25 cellular contexts compared by ENCODE assay signal in genomic region chr1:56873213-56873612, GRCh38. TPM values are rescaled to one million over a fixed set of nuclear protein-coding genes. Genes with fewer than 3 reads are reported as not detected.
DNase-seq lines count a peak whose midpoint lies in the region; ATAC-seq, FAIRE-seq and TF ChIP-seq lines count a peak whose summit lies in the region.
"Had no signal": no experiment of that assay in that cellular context is flagged by ENCODE, and none has a peak within 500 bp of the region (broad histone marks: within the 10 kb centered on the region; RNA-seq: fewer than 3 reads in every experiment).

No MANE protein-coding gene starts in this region.

- TF ChIP-seq RAD21 in IMR-90 (IDR thresholded peaks at IDR 0.05; ENCODE audit: low read length) (no peak), K562 (CRISPR knock-in tag; conservative IDR thresholded peaks at IDR 0.05 in 1 of 2, IDR thresholded peaks at IDR 0.05 in 1 of 2) (no peak)

- peak overlapping the region; percentile 27; the same call in 1 of the 2 replicates for H2AK5ac ChIP-seq in IMR-90 (ENCODE audit: low read depth, low read length)

- peak overlapping the region; percentile 16; the same call in 1 of the 2 replicates for H3K18ac ChIP-seq in IMR-90 (ENCODE audit: low read depth, low read length)

- H3K4me1 ChIP-seq in IMR-90 (ENCODE audit: control insufficient read depth, insufficient read depth, low read length), result peaks cover 6% of the 10 kb centered on the region; the same call in 1 of the 2 replicates
- H3K4me1 ChIP-seq in K562 (replicated peaks in 1 of 2; ENCODE audit: control insufficient read depth in 2 of 2, insufficient read depth in 2 of 2, low read length in 2 of 2), result peaks cover 0 to 10% of the 10 kb centered on the region in 2 experiments; a peak in 1 of 5 replicates
- H3K4me1 ChIP-seq in breast epithelium, result no peaks in the 10 kb centered on the region
- H3K4me1 ChIP-seq: BE2C, HAP-1 had no signal

- H4K20me1 ChIP-seq in IMR-90 (ENCODE audit: insufficient read depth, low read length) (no peaks in the 10 kb centered on the region), K562 (replicated peaks; ENCODE audit: control insufficient read depth, insufficient read depth, low read length) (no peaks in the 10 kb centered on the region)
- H4K20me1 ChIP-seq: BLaER1 treated with 17β-estradiol and CSF1 and Interleukin-3, amounts not matched to agents 10 nM and 100 nM had no signal

- POLR2A ChIA-PET in IMR-90 (lab: Charles Lee; ENCODE audit: unreplicated experiment) (no interaction called here), K562 (lab: Yijun Ruan, JAX) (no interaction called here)

- no peak overlapping the region for H3K9ac ChIP-seq in IMR-90 (ENCODE audit: low read depth, low read length)
- no peak overlapping the region for H3K9ac ChIP-seq in K562 (ENCODE audit: insufficient read depth in 1 of 2, low read depth in 2 of 2, low read length in 2 of 2)
- H3K9ac ChIP-seq: BLaER1 treated with 17β-estradiol and CSF1 and Interleukin-3, amounts not matched to agents 10 nM and 100 nM had no signal

- no peaks in the 10 kb centered on the region for H3K79me1 ChIP-seq in IMR-90 (ENCODE audit: low read depth in 1 of 2, low read length in 2 of 2)

- no peak overlapping the region for H3K4me3 ChIP-seq in IMR-90 (ENCODE audit: insufficient read depth, low read depth, low read length)
- H3K4me3 ChIP-seq in K562, result no peak overlapping the region
- no peak overlapping the region for H3K4me3 ChIP-seq in breast epithelium
- H3K4me3 ChIP-seq: BLaER1 treated with 17β-estradiol and CSF1 and Interleukin-3, amounts not matched to agents 10 nM and 100 nM; HAP-1 had no signal

- intact Hi-C loops in IMR-90 (cut with micrococcal nuclease), result no loop called here
- intact Hi-C loops in K562 (cut with micrococcal nuclease), result no loop called here
- intact Hi-C loops in breast epithelium (cut with DNase I; ENCODE audit: low total_unique reads), result no loop called here

- no peaks in the 10 kb centered on the region for H3K36me3 Mint-ChIP-seq in T-helper 17 cell (ENCODE audit: low read depth)
- H3K36me3 Mint-ChIP-seq: CD14-positive monocyte; CD8-positive, alpha-beta memory T cell had no signal

- peak overlapping the region; percentile 4 for H2BK5ac ChIP-seq in IMR-90 (ENCODE audit: low read depth, low read length, poor library complexity, severe bottlenecking)

- H3K27me3 ChIP-seq in IMR-90 (ENCODE audit: control insufficient read depth, insufficient read depth, low read length) (no peaks in the 10 kb centered on the region), K562 (ENCODE audit: control insufficient read depth in 2 of 2, insufficient read depth in 2 of 2, low read length in 2 of 2) (no peaks in the 10 kb centered on the region), breast epithelium (no peaks in the 10 kb centered on the region)
- H3K27me3 ChIP-seq: BE2C; BLaER1 treated with 17β-estradiol and CSF1 and Interleukin-3, amounts not matched to agents 10 nM and 100 nM had no signal

- peak overlapping the region; percentile 87 for H2BK20ac ChIP-seq in IMR-90 (ENCODE audit: low read depth, low read length)

- no peak for TF ChIP-seq EP300 in K562 (IDR thresholded peaks at IDR 0.05; ENCODE audit: low read length)

- no peak overlapping the region for H3K23ac ChIP-seq in IMR-90 (ENCODE audit: low read depth, low read length)

- DNase-seq in GM12891 (ENCODE audit: insufficient read length, low spot score) (no peak), IMR-90 (no peak), K562 (ENCODE audit: extremely low read depth in 1 of 4, low spot score in 3 of 4) (no peak), kidney tubule cell (ENCODE audit: low spot score) (peak; percentile 45), breast epithelium (ENCODE audit: low spot score in 2 of 2) (no peak), T-helper 9 cell (no peak), T-helper 17 cell (no peak)
- DNase-seq in activated naive CD4-positive, alpha-beta T cell (lab: John Stamatoyannopoulos, UW), result no peak
- DNase-seq: BE2C; CD4-positive, alpha-beta T cell; CD8-positive, alpha-beta memory T cell; DMS53; DMS79 treated with DMSO at 0.1 percent for 48 hours; GF-D8; GOT3 had no signal

- H4K5ac ChIP-seq in IMR-90 (ENCODE audit: low read depth, low read length), result no peak overlapping the region

- peak overlapping the region; percentile 50; the same call in 1 of the 2 replicates for H3K14ac ChIP-seq in IMR-90 (replicated peaks; ENCODE audit: low read depth, low read length)

- H3K27ac ChIP-seq in IMR-90 (ENCODE audit: insufficient read depth, low read length) (no peak overlapping the region), K562 (ENCODE audit: extremely low read depth, low read depth, low read length) (no peak overlapping the region), breast epithelium (no peak overlapping the region)
- H3K27ac ChIP-seq: 22Rv1; BLaER1 treated with 17β-estradiol and CSF1 and Interleukin-3, amounts not matched to agents 10 nM and 100 nM had no signal

- no peak overlapping the region for H2AK9ac ChIP-seq in IMR-90 (replicated peaks; ENCODE audit: low read depth, low read length, poor library complexity)

- peak overlapping the region; percentile 30; the same call in 1 of the 2 replicates for H3K4ac ChIP-seq in IMR-90 (ENCODE audit: low read depth, low read length)

- no peak overlapping the region for H3K4me3 Mint-ChIP-seq in T-helper 17 cell
- H3K4me3 Mint-ChIP-seq: CD14-positive monocyte; CD4-positive, alpha-beta T cell; CD8-positive, alpha-beta memory T cell had no signal

- in situ Hi-C loops in IMR-90 (cut with MboI; ENCODE audit: low sequenced_read_pairs) (no loop called here), K562 (cut with MboI) (no loop called here)

- ATAC-seq in IMR-90 (ENCODE audit: low read depth) (no peak), K562 (no peak), T-helper 17 cell (no peak)

- peaks cover 4% of the 10 kb centered on the region; the same call in 1 of the 2 replicates for H3K9me1 ChIP-seq in IMR-90 (ENCODE audit: insufficient read depth, low read length)
- no peaks in the 10 kb centered on the region for H3K9me1 ChIP-seq in K562 (ENCODE audit: control insufficient read depth, insufficient read depth, low read length)

- TF ChIP-seq POLR2A in GM12891 (IDR thresholded peaks at IDR 0.05; ENCODE audit: low read depth, low read length) (no peak), IMR-90 (IDR thresholded peaks at IDR 0.05; ENCODE audit: low read depth, low read length) (no peak), K562 (conservative IDR thresholded peaks at IDR 0.05) (no peak), breast epithelium (IDR thresholded peaks at IDR 0.05) (no peak)

- CTCF ChIA-PET in IMR-90 (lab: Yijun Ruan, JAX), result no interaction called here
- CTCF ChIA-PET in K562 (lab: Yijun Ruan, JAX; ENCODE audit: low intra/inter-chr PET ratio), result no interaction called here

- FAIRE-seq in GM12891 (lab: Jason Lieb, UNC) (no peak), K562 (lab: Jason Lieb, UNC) (no peak)
- FAIRE-seq: A204.1, GM18507, H54 had no signal

- BruUV-seq in IMR-90 (replicated peaks; lab: Mats Ljungman, UMichigan) (no TSS peak), K562 (replicated peaks; lab: Mats Ljungman, UMichigan) (no TSS peak)

- H3K56ac ChIP-seq in IMR-90 (ENCODE audit: extremely low read depth, insufficient read depth, low read length), result no peak overlapping the region; the same call in 1 of the 2 replicates

- H3K36me3 ChIP-seq in IMR-90 (ENCODE audit: control insufficient read depth, insufficient read depth, low read length) (no peaks in the 10 kb centered on the region), K562 (ENCODE audit: control insufficient read depth, insufficient read depth, low read length) (no peaks in the 10 kb centered on the region), breast epithelium (no peaks in the 10 kb centered on the region)
- H3K36me3 ChIP-seq: BE2C; BLaER1 treated with 17β-estradiol and CSF1 and Interleukin-3, amounts not matched to agents 10 nM and 100 nM; HAP-1 had no signal

- peak overlapping the region; percentile 16; the same call in 1 of the 3 replicates for H2BK15ac ChIP-seq in IMR-90 (ENCODE audit: low read depth, low read length)

- TF ChIP-seq CTCF in IMR-90 (conservative IDR thresholded peaks at IDR 0.05; ENCODE audit: low read depth, low read length) (no peak), K562 (IDR thresholded peaks at IDR 0.05 in 2 of 3, conservative IDR thresholded peaks at IDR 0.05 in 1 of 3; ENCODE audit: insufficient read depth in 2 of 3, low read depth in 1 of 3, low read length in 3 of 3) (no peak), breast epithelium (IDR thresholded peaks at IDR 0.05) (no peak)

- no peak overlapping the region for H2AFZ ChIP-seq in IMR-90 (replicated peaks; ENCODE audit: low read length, poor library complexity)
- no peak overlapping the region for H2AFZ ChIP-seq in K562 (ENCODE audit: low read depth, low read length)

- H3K4me1 Mint-ChIP-seq in T-helper 17 cell, result peaks cover 2% of the 10 kb centered on the region
- H3K4me1 Mint-ChIP-seq: CD14-positive monocyte had no signal

- no CpG with 5 or more reads among the region's 1 CpG for WGBS in IMR-90 (ENCODE audit: extremely low coverage in 2 of 2, insufficient read length in 1 of 2), 2 experiments
- 0% methylated on average over 1 of the region's 1 CpG for WGBS in K562 (ENCODE audit: insufficient coverage, low coverage, missing lambda C conversion rate)

- no peak overlapping the region for H3K4me2 ChIP-seq in IMR-90 (ENCODE audit: low read depth, low read length)
- no peak overlapping the region for H3K4me2 ChIP-seq in K562 (ENCODE audit: insufficient read depth, low read length)

- dilution Hi-C loops in IMR-90 (cut with HindIII; ENCODE audit: low sequenced_read_pairs, unreplicated experiment), result no loop called here

- no peaks in the 10 kb centered on the region for H3K9me3 ChIP-seq in IMR-90 (ENCODE audit: control insufficient read depth, insufficient read depth, low read length)
- no peaks in the 10 kb centered on the region for H3K9me3 ChIP-seq in K562 (replicated peaks; ENCODE audit: control insufficient read depth, insufficient read depth, low read depth, low read length)
- no peaks in the 10 kb centered on the region for H3K9me3 ChIP-seq in breast epithelium
- H3K9me3 ChIP-seq in T-helper 17 cell (ENCODE audit: control insufficient read depth, low read length, poor library complexity, severe bottlenecking), result no peaks in the 10 kb centered on the region
- H3K9me3 ChIP-seq: BE2C; BLaER1 treated with 17β-estradiol and CSF1 and Interleukin-3, amounts not matched to agents 10 nM and 100 nM; HAP-1 had no signal

- peak overlapping the region in 1 of 2 experiments; percentile 44; a peak in 1 of 4 replicates for H4K8ac ChIP-seq in IMR-90 (ENCODE audit: low read depth in 2 of 2, low read length in 2 of 2)

- no peak overlapping the region for H4K91ac ChIP-seq in IMR-90 (ENCODE audit: insufficient read depth, low read depth, low read length)

- H2BK120ac ChIP-seq in IMR-90 (ENCODE audit: low read depth, low read length), result peak overlapping the region; percentile 67

- H3K27me3 Mint-ChIP-seq in T-helper 17 cell, result peaks cover 47% of the 10 kb centered on the region

- no peaks in the 10 kb centered on the region for H3K79me2 ChIP-seq in K562 (ENCODE audit: control insufficient read depth, insufficient read depth, low read length)

- no peak overlapping the region for H3K27ac Mint-ChIP-seq in T-helper 17 cell
- H3K27ac Mint-ChIP-seq: CD14-positive monocyte; CD4-positive, alpha-beta T cell; CD8-positive, alpha-beta memory T cell had no signal

RNA-seq across cellular contexts. Expression of gene C8A, which starts 18.6 kb away (rescaled TPM):
- polyA plus RNA-seq in GM12891 (2012; ENCODE audit: low read depth, missing spikeins), result not detected
- not detected in 2 replicates for total RNA-seq in IMR-90 (2012; rRNA removed)
- not detected in 2 replicates for polyA plus RNA-seq in IMR-90 (2012; rRNA removed)
- not detected in 2 replicates for polyA plus RNA-seq in IMR-90 (2012; cell fraction: cytosol; rRNA removed)
- polyA plus RNA-seq in IMR-90 (2012; cell fraction: nucleus; rRNA removed; ENCODE audit: low replicate concordance), result not detected in 2 replicates
- total RNA-seq in K562 (2011; cell fraction: chromatin; rRNA removed; ENCODE audit: low replicate concordance), result not detected in 2 replicates
- total RNA-seq in K562 (2011; cell fraction: nucleolus; rRNA removed), result not detected in 2 replicates
- not detected in 2 replicates for total RNA-seq in K562 (2011; cell fraction: nucleoplasm; rRNA removed)
- not detected in 2 replicates for total RNA-seq in K562 (2014; rRNA removed)
- not detected in 2 replicates for total RNA-seq in K562 (2014; rRNA removed; fragmentation: Illumina TruSeq; extraction: Trizol)
- not detected in 2 replicates for total RNA-seq in K562 (2015; rRNA removed; fragmentation: Illumina TruSeq; extraction: Trizol)
- 0.09 TPM in 1 of 2 replicates, not detected in the other for total RNA-seq in K562 (2021)
- not detected in 2 replicates for polyA plus RNA-seq in K562 (2011; rRNA removed)
- polyA plus RNA-seq in K562 (2011; cell fraction: cytosol; rRNA removed), result not detected in 2 replicates
- polyA plus RNA-seq in K562 (2011; cell fraction: nucleus; rRNA removed), result not detected in 2 replicates
- not detected in 2 replicates for polyA plus RNA-seq in K562 (2012)
- polyA plus RNA-seq in K562 (2014; fragmentation: Illumina TruSeq; extraction: Trizol), result not detected in 2 replicates
- not detected for polyA plus RNA-seq in K562 (2014; fragmentation: Nextera tagmentation; extraction: Ambion mirVana)
- not detected in 2 replicates for polyA plus RNA-seq in K562 (2014; rRNA removed)
- polyA minus RNA-seq in K562 (2011; rRNA and poly(A)+ RNA removed), result not detected in 2 replicates
- not detected in 2 replicates for polyA minus RNA-seq in K562 (2011; cell fraction: cytosol; rRNA and poly(A)+ RNA removed)
- not detected in 2 replicates for polyA minus RNA-seq in K562 (2011; cell fraction: nucleus; rRNA and poly(A)+ RNA removed)
- total RNA-seq in breast epithelium, result not detected
- total RNA-seq in T-helper 17 cell, result not detected
- total RNA-seq: CD4-positive, alpha-beta T cell; CD8-positive, alpha-beta memory T cell; Daoy; G401 had no signal
- polyA plus RNA-seq: AG04450; CD14-positive monocyte; CD8-positive, alpha-beta memory T cell had no signal

RNA-seq across cellular contexts. Expression of gene FYB2, which starts 54.0 kb away (rescaled TPM):
- polyA plus RNA-seq in GM12891 (2012; ENCODE audit: low read depth, missing spikeins), result not detected
- under 0.01 TPM in 1 of 2 replicates, not detected in the other for total RNA-seq in IMR-90 (2012; rRNA removed)
- polyA plus RNA-seq in IMR-90 (2012; rRNA removed), result not detected in 2 replicates
- not detected in 2 replicates for polyA plus RNA-seq in IMR-90 (2012; cell fraction: cytosol; rRNA removed)
- 0.05 TPM in 1 of 2 replicates, not detected in the other for polyA plus RNA-seq in IMR-90 (2012; cell fraction: nucleus; rRNA removed; ENCODE audit: low replicate concordance)
- not detected in 2 replicates for total RNA-seq in K562 (2011; cell fraction: chromatin; rRNA removed; ENCODE audit: low replicate concordance)
- total RNA-seq in K562 (2011; cell fraction: nucleolus; rRNA removed), result not detected in 2 replicates
- not detected in 2 replicates for total RNA-seq in K562 (2011; cell fraction: nucleoplasm; rRNA removed)
- not detected in 2 replicates for total RNA-seq in K562 (2014; rRNA removed)
- not detected in 2 replicates for total RNA-seq in K562 (2014; rRNA removed; fragmentation: Illumina TruSeq; extraction: Trizol)
- total RNA-seq in K562 (2015; rRNA removed; fragmentation: Illumina TruSeq; extraction: Trizol), result not detected in 2 replicates
- total RNA-seq in K562 (2021), result not detected in 2 replicates
- polyA plus RNA-seq in K562 (2011; rRNA removed), result not detected in 2 replicates
- polyA plus RNA-seq in K562 (2011; cell fraction: cytosol; rRNA removed), result not detected in 2 replicates
- not detected in 2 replicates for polyA plus RNA-seq in K562 (2011; cell fraction: nucleus; rRNA removed)
- polyA plus RNA-seq in K562 (2012), result not detected in 2 replicates
- polyA plus RNA-seq in K562 (2014; fragmentation: Illumina TruSeq; extraction: Trizol), result not detected in 2 replicates
- polyA plus RNA-seq in K562 (2014; fragmentation: Nextera tagmentation; extraction: Ambion mirVana), result not detected
- not detected in 2 replicates for polyA plus RNA-seq in K562 (2014; rRNA removed)
- polyA minus RNA-seq in K562 (2011; rRNA and poly(A)+ RNA removed), result not detected in 2 replicates
- polyA minus RNA-seq in K562 (2011; cell fraction: cytosol; rRNA and poly(A)+ RNA removed), result not detected in 2 replicates
- polyA minus RNA-seq in K562 (2011; cell fraction: nucleus; rRNA and poly(A)+ RNA removed), result not detected in 2 replicates
- 10 to 100 TPM in 2 of 3 donors, not detected in 1; 11.3 to 22.9 TPM for total RNA-seq in breast epithelium
- not detected for total RNA-seq in T-helper 17 cell
- total RNA-seq: CD4-positive, alpha-beta T cell; CD8-positive, alpha-beta memory T cell; Daoy; G401 had no signal
- polyA plus RNA-seq: AG04450; CD14-positive monocyte; CD8-positive, alpha-beta memory T cell had no signal
